Comparison of ENCODE assay signal across 8 cellular contexts in genomic region chr9:137453643-137454081, GRCh38. TPM values are rescaled to one million over a fixed set of nuclear protein-coding genes. Genes with fewer than 3 reads are reported as not detected.
A peak's percentile ranks its signal among the peaks of the same experiment; 100 is the strongest.
DNase-seq lines count a peak whose midpoint lies in the region; ATAC-seq, FAIRE-seq and TF ChIP-seq lines count a peak whose summit lies in the region.

No MANE protein-coding gene starts in this region.

- H3K4me3 ChIP-seq in CD8-positive, alpha-beta T cell (ENCODE audit: low read depth, low read length) = no peak overlapping the region
- H3K4me3 ChIP-seq in astrocyte (ENCODE audit: insufficient read depth, low read depth, low read length) (no peak overlapping the region), gastrocnemius medialis (peak overlapping the region in 3 of 4 donors; percentile 25 to 34 (median 32))

- intact Hi-C loops in CD8-positive, alpha-beta T cell (cut with DNase I, micrococcal nuclease) = loop anchor here in 1 of 2 experiments (5.0 kb wide), 2 partner anchors 661 to 971 kb away; partner anchors contain the start of genes SEC16A and TMEM141
- intact Hi-C loops in gastrocnemius medialis (cut with DNase I; ENCODE audit: low total_unique reads) = no loop called here

- H3K4me2 ChIP-seq in astrocyte (ENCODE audit: low read length) = peak overlapping the region; percentile 73

- peaks cover 51% of the 10 kb centered on the region for H4K20me1 ChIP-seq in astrocyte (ENCODE audit: insufficient read depth, low read length)

- H3K9ac ChIP-seq in astrocyte (ENCODE audit: low read length) = no peak overlapping the region

- peak overlapping the region; percentile 18 for H3K27ac Mint-ChIP-seq in CD8-positive, alpha-beta T cell
- H3K27ac Mint-ChIP-seq in astrocyte (ENCODE audit: unreplicated experiment) = peak overlapping the region; percentile 41

- H3K4me3 Mint-ChIP-seq in CD8-positive, alpha-beta T cell = no peak overlapping the region
- peak overlapping the region; percentile 45 for H3K4me3 Mint-ChIP-seq in astrocyte (ENCODE audit: unreplicated experiment)

- peak; percentile 63 for ATAC-seq in CD8-positive, alpha-beta T cell
- ATAC-seq in HG02678 (IDR thresholded peaks at IDR 0.05; ENCODE audit: unreplicated experiment) (peak; percentile 68), gastrocnemius medialis (peak; percentile 51 to 57)

- H3K9me3 Mint-ChIP-seq in CD8-positive, alpha-beta T cell = no peaks in the 10 kb centered on the region
- H3K9me3 Mint-ChIP-seq in astrocyte (ENCODE audit: unreplicated experiment) = no peaks in the 10 kb centered on the region

- H3K27ac ChIP-seq in CD8-positive, alpha-beta T cell (ENCODE audit: low read depth, low read length) = no peak overlapping the region
- H3K27ac ChIP-seq in astrocyte (ENCODE audit: low read depth, low read length) (no peak overlapping the region), gastrocnemius medialis (no peak overlapping the region)

- peaks cover 37% of the 10 kb centered on the region for H3K4me1 Mint-ChIP-seq in CD8-positive, alpha-beta T cell (ENCODE audit: low read depth)
- H3K4me1 Mint-ChIP-seq in astrocyte (ENCODE audit: low read depth, unreplicated experiment) = peaks cover 10% of the 10 kb centered on the region

- no peak for FAIRE-seq in astrocyte (lab: Jason Lieb, UNC)

- H2AFZ ChIP-seq in astrocyte (ENCODE audit: low read depth, low read length) = no peak overlapping the region

- peak in 5 of 7 experiments; percentile 1 to 65 (median 48) for DNase-seq in CD8-positive, alpha-beta T cell
- peak; percentile 47 for DNase-seq in SKM-1 treated with dmso at 0.1 percent for 144 hours (lab: John Stamatoyannopoulos, UW; ENCODE audit: unreplicated experiment)
- no peak for DNase-seq in astrocyte (ENCODE audit: low read depth)
- peak; percentile 66 for DNase-seq in hepatic stellate cell (ENCODE audit: low spot score)
- peak; percentile 50 to 64 for DNase-seq in gastrocnemius medialis
- no peak for DNase-seq in NCI-H774 (lab: John Stamatoyannopoulos, UW)
- DNase-seq in ACHN = no peak

- H3K4me1 ChIP-seq in CD8-positive, alpha-beta T cell (ENCODE audit: insufficient read depth, low read length) = peaks cover 57% of the 10 kb centered on the region
- H3K4me1 ChIP-seq in astrocyte (ENCODE audit: insufficient read depth, low read length) (peaks cover 44% of the 10 kb centered on the region), gastrocnemius medialis (peaks cover 3 to 4% of the 10 kb centered on the region in 2 donors)

- H3K9me3 ChIP-seq in CD8-positive, alpha-beta T cell (ENCODE audit: low read length) = no peaks in the 10 kb centered on the region
- H3K9me3 ChIP-seq in astrocyte (ENCODE audit: insufficient read depth, low read depth, low read length) = no peaks in the 10 kb centered on the region
- H3K9me3 ChIP-seq in gastrocnemius medialis = no peaks in the 10 kb centered on the region

- TF ChIP-seq CTCF in CD8-positive, alpha-beta T cell (IDR thresholded peaks at IDR 0.05) = no peak
- TF ChIP-seq CTCF in astrocyte (IDR thresholded peaks at IDR 0.05; ENCODE audit: insufficient read depth, low read depth, low read length) = no peak
- TF ChIP-seq CTCF in gastrocnemius medialis (IDR thresholded peaks at IDR 0.05 in 4 of 5, conservative IDR thresholded peaks at IDR 0.05 in 1 of 5) = no peak

- POLR2A ChIA-PET in CD8-positive, alpha-beta T cell (lab: Charles Lee) = no interaction called here

- peaks cover 20% of the 10 kb centered on the region for H3K36me3 ChIP-seq in CD8-positive, alpha-beta T cell (ENCODE audit: insufficient read depth, low read length)
- peaks cover 3% of the 10 kb centered on the region for H3K36me3 ChIP-seq in astrocyte (ENCODE audit: insufficient read depth, low read length)
- H3K36me3 ChIP-seq in gastrocnemius medialis = peaks cover 0 to 6% of the 10 kb centered on the region in 2 donors

- TF ChIP-seq POLR2A in gastrocnemius medialis (IDR thresholded peaks at IDR 0.05) = no peak

- no peaks in the 10 kb centered on the region for H3K79me2 ChIP-seq in astrocyte (ENCODE audit: insufficient read depth, low read length)

- in situ Hi-C loops in gastrocnemius medialis (cut with MboI; ENCODE audit: low sequenced_read_pairs in 4 of 4) = no loop called here
- in situ Hi-C loops in ACHN (cut with HindIII; ENCODE audit: low pct_ligation_motif_present, low pct_unique_long_range_greater_than_20kb, low sequenced_read_pairs) = no loop called here

- CTCF ChIA-PET in CD8-positive, alpha-beta T cell (lab: Charles Lee) = interaction anchor here (0.9 kb wide), 1 partner anchor 10 kb away, joined by 4 read pairs; no protein-coding TSS in a partner anchor

- no peaks in the 10 kb centered on the region for H3K27me3 Mint-ChIP-seq in CD8-positive, alpha-beta T cell (ENCODE audit: low read depth)
- H3K27me3 Mint-ChIP-seq in astrocyte (ENCODE audit: low read depth, unreplicated experiment) = no peaks in the 10 kb centered on the region

- no peaks in the 10 kb centered on the region for H3K27me3 ChIP-seq in CD8-positive, alpha-beta T cell (ENCODE audit: insufficient read depth, low read length)
- H3K27me3 ChIP-seq in astrocyte (ENCODE audit: insufficient read depth, low read length) = no peaks in the 10 kb centered on the region
- no peaks in the 10 kb centered on the region for H3K27me3 ChIP-seq in gastrocnemius medialis

- peaks cover 15% of the 10 kb centered on the region for H3K36me3 Mint-ChIP-seq in CD8-positive, alpha-beta T cell
- peaks cover 3% of the 10 kb centered on the region for H3K36me3 Mint-ChIP-seq in astrocyte (ENCODE audit: low read depth, unreplicated experiment)

RNA-seq across cellular contexts. Expression of gene NSMF, which starts 5.5 kb away (rescaled TPM):
- 10 to 100 TPM; 82.8 to 87.2 TPM for total RNA-seq in CD8-positive, alpha-beta T cell
- total RNA-seq in astrocyte (48.8 and 50.5 TPM in 2 replicates), gastrocnemius medialis (1 to 10 TPM; 4.4 to 8.4 (median 7.1) TPM)

RNA-seq across cellular contexts. Expression of gene ENTPD8, which starts 12.5 kb away (rescaled TPM):
- total RNA-seq in CD8-positive, alpha-beta T cell = not detected
- total RNA-seq in astrocyte (0.11 TPM in 1 of 2 replicates, not detected in the other), gastrocnemius medialis (under 1 TPM in 1 of 4 donors, not detected in 3; 0.23 TPM)

RNA-seq across cellular contexts. Expression of gene NOXA1, which starts 30.5 kb away (rescaled TPM):
- total RNA-seq in CD8-positive, alpha-beta T cell = 1 to 10 TPM; 2.4 to 2.7 TPM
- 0.50 and 0.84 TPM in 2 replicates for total RNA-seq in astrocyte
- 1 to 10 TPM in 3 of 4 donors, under 1 TPM in 1; 0.41 to 2.5 (median 1.8) TPM for total RNA-seq in gastrocnemius medialis

RNA-seq across cellular contexts. Expression of gene EXD3, which starts 30.7 kb away (rescaled TPM):
- total RNA-seq in CD8-positive, alpha-beta T cell = 10 to 100 TPM in 1 of 2 experiments, 1 to 10 TPM in 1; 9.1 to 11.0 TPM
- total RNA-seq in astrocyte (8.5 and 9.4 TPM in 2 replicates), gastrocnemius medialis (10 to 100 TPM in 1 of 4 donors, 1 to 10 TPM in 3; 4.8 to 12.5 (median 6.4) TPM)

Comparison
In these comparisons a context has a peak if more than half of its experiments do, and no peak if none do; other contexts are left out.
1. DNase-seq: peak in CD8-positive, alpha-beta T cell (5 of 7), SKM-1 treated with dmso at 0.1 percent for 144 hours (single experiment), hepatic stellate cell (single experiment) and gastrocnemius medialis (2 of 2); none in astrocyte (single experiment), NCI-H774 (single experiment) and ACHN (single experiment).
2. H3K4me3 ChIP-seq: peak in gastrocnemius medialis (3 of 4); none in CD8-positive, alpha-beta T cell (single experiment) and astrocyte (single experiment).
3. Peak in every context shown above with its lines, with median percentiles within 50 percentile points of each other: ATAC-seq.